ENCODE assay signal across 11 cellular contexts in the genomic region with DNA sequence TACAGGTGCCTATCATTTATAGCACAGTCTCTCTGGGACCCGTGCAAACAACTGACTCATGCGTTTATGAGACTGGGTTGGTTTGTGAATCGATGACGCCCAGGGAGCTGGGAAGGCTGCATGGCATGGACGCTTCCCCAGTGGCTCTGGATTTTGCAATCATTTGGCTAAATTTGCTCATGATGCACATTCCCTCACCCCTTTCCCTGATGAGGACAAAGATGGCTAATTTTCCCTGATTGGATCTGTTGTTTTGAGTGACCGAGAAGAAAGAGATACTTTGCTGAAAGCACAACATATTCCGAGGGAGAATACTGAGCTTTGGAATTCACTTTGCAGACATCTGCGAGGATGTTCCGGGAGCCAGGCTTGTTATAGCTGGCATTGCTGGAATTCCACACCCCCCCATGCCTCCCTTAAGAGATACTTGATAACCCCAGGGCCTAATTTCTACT. TPM values are rescaled to one million over a fixed set of nuclear protein-coding genes. Genes with fewer than 3 reads are reported as not detected.
DNase-seq lines count a peak whose midpoint lies in the region; ATAC-seq, FAIRE-seq and TF ChIP-seq lines count a peak whose summit lies in the region.
"Had no signal": no experiment of that assay in that cellular context is flagged by ENCODE, and none has a peak within 500 bp of the region (broad histone marks: within the 10 kb centered on the region; RNA-seq: fewer than 3 reads in every experiment).

No MANE protein-coding gene starts in this region.

- dilution Hi-C loops in mammary epithelial cell (cut with HindIII; ENCODE audit: low sequenced_read_pairs): no loop called here
- dilution Hi-C loops in keratinocyte (cut with MboI; ENCODE audit: extremely low pct_ligation_motif_present, low sequenced_read_pairs): no loop called here

- no peak for TF ChIP-seq CTCF in mammary epithelial cell (conservative IDR thresholded peaks at IDR 0.05 in 1 of 2, IDR thresholded peaks at IDR 0.05 in 1 of 2; ENCODE audit: extremely low read depth in 1 of 2, insufficient read depth in 1 of 2, low read depth in 1 of 2, low read length in 2 of 2)
- TF ChIP-seq CTCF in keratinocyte (optimal IDR thresholded peaks at IDR 0.05 in 1 of 3, IDR thresholded peaks at IDR 0.05 in 1 of 3, conservative IDR thresholded peaks at IDR 0.05 in 1 of 3; ENCODE audit: extremely low read depth in 1 of 3, insufficient read depth in 2 of 3, low read length in 3 of 3): no peak
- no peak for TF ChIP-seq CTCF in tibial artery (IDR thresholded peaks at IDR 0.05)

- BruUV-seq in mammary epithelial cell (replicated peaks; lab: Mats Ljungman, UMichigan): no TSS peak

- H2AFZ ChIP-seq in mammary epithelial cell (ENCODE audit: low read depth, low read length) (peak overlapping the region; percentile 78), keratinocyte (ENCODE audit: control insufficient read depth, low read length) (peak overlapping the region; percentile 78)

- H3K4me1 ChIP-seq in HUES48 (ENCODE audit: control insufficient read depth, insufficient read depth, low read length) (peaks cover 36% of the 10 kb centered on the region), mammary epithelial cell (ENCODE audit: insufficient read depth, low read length) (peaks cover 6% of the 10 kb centered on the region), keratinocyte (ENCODE audit: control insufficient read depth, extremely low read depth, insufficient read depth, low read length) (peaks cover 8% of the 10 kb centered on the region), tibial artery (peaks cover 0 to 15% (median 6%) of the 10 kb centered on the region in 4 donors)

- H3K79me2 ChIP-seq in mammary epithelial cell (ENCODE audit: insufficient read depth, low read length): no peaks in the 10 kb centered on the region
- H3K79me2 ChIP-seq in keratinocyte (ENCODE audit: control insufficient read depth, insufficient read depth, low read length): no peaks in the 10 kb centered on the region

- no peaks in the 10 kb centered on the region for H3K27me3 ChIP-seq in HUES48 (ENCODE audit: control insufficient read depth, insufficient read depth, low read length)
- H3K27me3 ChIP-seq in mammary epithelial cell (ENCODE audit: insufficient read depth, low read length): peaks cover under 1% of the 10 kb centered on the region
- no peaks in the 10 kb centered on the region for H3K27me3 ChIP-seq in keratinocyte (ENCODE audit: control insufficient read depth, extremely low read depth, insufficient read depth, low read length)
- H3K27me3 ChIP-seq in tibial artery: no peaks in the 10 kb centered on the region

- CTCF ChIA-PET in mammary epithelial cell (lab: Charles Lee; ENCODE audit: low non-redundant PET): interaction anchor here (0.6 kb wide), 1 partner anchor 100 kb away, joined by 6 read pairs; no protein-coding TSS in a partner anchor

- DNase-seq in mammary epithelial cell: peak; percentile 32
- DNase-seq in keratinocyte (ENCODE audit: low read depth, low spot score): no peak
- DNase-seq in tibial artery: peak in 1 of 2 donors; percentile 78
- no peak for DNase-seq in activated T-helper 2 cell treated with anti-CD3 and anti-CD28 coated beads, Interferon-gamma antibody, Interleukin-2, Interleukin-4, amounts not matched to agents 10 μg/mL and 5 μg/mL and 100 μg/mL, durations not matched to agents 14 hours and 24 hours and 36 hours (ENCODE audit: low spot score)
- DNase-seq in activated T-cell treated with anti-CD3 and anti-CD28 coated beads, Interleukin-2, amount 50 U/mL, for 1 hour: no peak
- DNase-seq in mesenteric fat pad (ENCODE audit: low spot score): no peak
- DNase-seq: NCI-H2171 treated with DMSO at 0.1 percent for 48 hours had no signal

- WGBS in mammary epithelial cell (ENCODE audit: low coverage, missing lambda C conversion rate): 10% methylated on average over 9 of the region's 9 CpGs

- no peaks in the 10 kb centered on the region for H3K36me3 Mint-ChIP-seq in activated T-helper 2 cell treated with anti-CD3 and anti-CD28 coated beads, Interferon-gamma antibody, Interleukin-2, Interleukin-4, amounts not matched to agents 10 μg/mL and 5 μg/mL and 100 μg/mL, durations not matched to agents 14 hours and 24 hours and 36 hours (ENCODE audit: low read depth)

- H3K9me3 ChIP-seq in HUES48 (ENCODE audit: control insufficient read depth, insufficient read depth, low read length): no peaks in the 10 kb centered on the region
- no peaks in the 10 kb centered on the region for H3K9me3 ChIP-seq in mammary epithelial cell (replicated peaks; ENCODE audit: insufficient read depth, low read length)
- no peaks in the 10 kb centered on the region for H3K9me3 ChIP-seq in keratinocyte (ENCODE audit: control insufficient read depth, low read depth, low read length)
- no peaks in the 10 kb centered on the region for H3K9me3 ChIP-seq in tibial artery

- ATAC-seq in GM18907 (IDR thresholded peaks at IDR 0.05; ENCODE audit: unreplicated experiment): no peak

- no peak overlapping the region for H3K4me3 Mint-ChIP-seq in activated T-helper 2 cell treated with anti-CD3 and anti-CD28 coated beads, Interferon-gamma antibody, Interleukin-2, Interleukin-4, amounts not matched to agents 10 μg/mL and 5 μg/mL and 100 μg/mL, durations not matched to agents 14 hours and 24 hours and 36 hours (ENCODE audit: low read depth)
- H3K4me3 Mint-ChIP-seq: activated T-helper 1 cell treated with anti-CD3 and anti-CD28 coated beads, Interleukin-12 subunit alpha, Interleukin-12 subunit beta, Interleukin-2, Interleukin-4 antibody, amounts not matched to agents 30 ng/mL and 10 ng/mL and 1 ng/mL, durations not matched to agents 14 hours and 24 hours and 36 hours had no signal

- peaks cover 2% of the 10 kb centered on the region for H3K9me1 ChIP-seq in keratinocyte (ENCODE audit: control insufficient read depth, extremely low read depth, insufficient read depth, low read length)

- no peaks in the 10 kb centered on the region for H3K9me3 Mint-ChIP-seq in activated T-helper 2 cell treated with anti-CD3 and anti-CD28 coated beads, Interferon-gamma antibody, Interleukin-2, Interleukin-4, amounts not matched to agents 10 μg/mL and 5 μg/mL and 100 μg/mL, durations not matched to agents 14 hours and 24 hours and 36 hours
- H3K9me3 Mint-ChIP-seq: activated T-helper 1 cell treated with anti-CD3 and anti-CD28 coated beads, Interleukin-12 subunit alpha, Interleukin-12 subunit beta, Interleukin-2, Interleukin-4 antibody, amounts not matched to agents 30 ng/mL and 10 ng/mL and 1 ng/mL, durations not matched to agents 14 hours and 24 hours and 36 hours had no signal

- intact Hi-C loops in mammary epithelial cell (cut with micrococcal nuclease) (no loop called here), tibial artery (cut with DNase I; ENCODE audit: low total_unique reads) (no loop called here)
- intact Hi-C loops in activated T-helper 2 cell treated with anti-CD3 and anti-CD28 coated beads, Interferon-gamma antibody, Interleukin-2, Interleukin-4, amounts not matched to agents 10 μg/mL and 5 μg/mL and 100 μg/mL, durations not matched to agents 14 hours and 24 hours and 36 hours (cut with micrococcal nuclease): no loop called here

- in situ Hi-C loops in mammary epithelial cell (cut with MboI; ENCODE audit: low sequenced_read_pairs in 2 of 2): no loop called here

- H3K4me3 ChIP-seq in HUES48 (ENCODE audit: low read depth, low read length) (no peak overlapping the region; the same call in 1 of the 2 replicates), mammary epithelial cell (replicated peaks in 1 of 3; ENCODE audit: insufficient read depth in 1 of 3, low read depth in 2 of 3, low read length in 3 of 3) (no peak overlapping the region), keratinocyte (ENCODE audit: control insufficient read depth in 2 of 3, extremely low read depth in 1 of 3, insufficient read depth in 2 of 3, low read depth in 1 of 3, low read length in 3 of 3) (no peak overlapping the region), tibial artery (no peak overlapping the region)

- H3K4me1 Mint-ChIP-seq in activated T-helper 2 cell treated with anti-CD3 and anti-CD28 coated beads, Interferon-gamma antibody, Interleukin-2, Interleukin-4, amounts not matched to agents 10 μg/mL and 5 μg/mL and 100 μg/mL, durations not matched to agents 14 hours and 24 hours and 36 hours (ENCODE audit: low read depth): no peaks in the 10 kb centered on the region

- H3K4me2 ChIP-seq in mammary epithelial cell (ENCODE audit: insufficient read depth, low read depth, low read length) (peak overlapping the region; percentile 20), keratinocyte (ENCODE audit: control insufficient read depth, extremely low read depth, insufficient read depth, low read depth, low read length) (peak overlapping the region; percentile 62)

- no peak overlapping the region for H3K27ac Mint-ChIP-seq in activated T-helper 2 cell treated with anti-CD3 and anti-CD28 coated beads, Interferon-gamma antibody, Interleukin-2, Interleukin-4, amounts not matched to agents 10 μg/mL and 5 μg/mL and 100 μg/mL, durations not matched to agents 14 hours and 24 hours and 36 hours
- H3K27ac Mint-ChIP-seq: activated T-helper 1 cell treated with anti-CD3 and anti-CD28 coated beads, Interleukin-12 subunit alpha, Interleukin-12 subunit beta, Interleukin-2, Interleukin-4 antibody, amounts not matched to agents 30 ng/mL and 10 ng/mL and 1 ng/mL, durations not matched to agents 14 hours and 24 hours and 36 hours had no signal

- H3K27ac ChIP-seq in HUES48 (ENCODE audit: low read depth, low read length) (peak overlapping the region; percentile 37), mammary epithelial cell (ENCODE audit: insufficient read depth, low read depth, low read length) (no peak overlapping the region), keratinocyte (ENCODE audit: control insufficient read depth, insufficient read depth, low read length) (no peak overlapping the region), tibial artery (peak overlapping the region; percentile 50 to 51)

- H3K27me3 Mint-ChIP-seq in activated T-helper 2 cell treated with anti-CD3 and anti-CD28 coated beads, Interferon-gamma antibody, Interleukin-2, Interleukin-4, amounts not matched to agents 10 μg/mL and 5 μg/mL and 100 μg/mL, durations not matched to agents 14 hours and 24 hours and 36 hours (ENCODE audit: low read depth): peaks cover 2% of the 10 kb centered on the region

- no peaks in the 10 kb centered on the region for H4K20me1 ChIP-seq in mammary epithelial cell (ENCODE audit: insufficient read depth, low read length)
- H4K20me1 ChIP-seq in keratinocyte (ENCODE audit: control insufficient read depth, extremely low read depth, insufficient read depth, low read length): no peaks in the 10 kb centered on the region

- FAIRE-seq in keratinocyte (lab: Jason Lieb, UNC): peak; percentile 5

- H3K9ac ChIP-seq in HUES48 (ENCODE audit: low read depth, low read length) (no peak overlapping the region), mammary epithelial cell (ENCODE audit: insufficient read depth, low read length) (no peak overlapping the region), keratinocyte (ENCODE audit: control insufficient read depth, extremely low read depth, insufficient read depth, low read length) (no peak overlapping the region)

- H3K36me3 ChIP-seq in HUES48 (ENCODE audit: control insufficient read depth, insufficient read depth, low read length): no peaks in the 10 kb centered on the region
- H3K36me3 ChIP-seq in mammary epithelial cell (ENCODE audit: insufficient read depth, low read length): no peaks in the 10 kb centered on the region
- no peaks in the 10 kb centered on the region for H3K36me3 ChIP-seq in keratinocyte (ENCODE audit: control insufficient read depth in 2 of 2, extremely low read depth in 1 of 2, insufficient read depth in 2 of 2, low read length in 2 of 2)
- no peaks in the 10 kb centered on the region for H3K36me3 ChIP-seq in tibial artery

RNA-seq across cellular contexts. Expression of a gene that starts 51.1 kb away (rescaled TPM):
- total RNA-seq in mammary epithelial cell: 1 to 10 TPM in 1 of 2 donors, under 1 TPM in 1; 0.07 to 1.2 TPM
- polyA plus RNA-seq in mammary epithelial cell: 0.02 TPM
- polyA minus RNA-seq in mammary epithelial cell: not detected
- polyA plus RNA-seq in keratinocyte: 0.05 to 0.09 TPM (median 0.07 TPM) in 3 replicates
- 0.75 TPM for polyA plus RNA-seq in keratinocyte (2011; ENCODE audit: low read depth)
- 0.04 and 0.09 TPM in 2 replicates for polyA plus RNA-seq in keratinocyte (2011; cell fraction: cytosol; rRNA removed)
- 0.15 and 0.16 TPM in 2 replicates for polyA plus RNA-seq in keratinocyte (2011; cell fraction: nucleus; rRNA removed)
- polyA plus RNA-seq in keratinocyte (2012; ENCODE audit: low replicate concordance): 0.08 and 0.47 TPM in 2 replicates
- 0.03 to 0.07 TPM in 2 of 3 replicates, not detected in the other for polyA minus RNA-seq in keratinocyte
- polyA minus RNA-seq in keratinocyte (2011; cell fraction: cytosol; rRNA and poly(A)+ RNA removed): not detected
- 0.11 and 0.16 TPM in 2 replicates for polyA minus RNA-seq in keratinocyte (2011; cell fraction: nucleus; rRNA and poly(A)+ RNA removed)
- not detected in 2 replicates for total RNA-seq in activated T-helper 2 cell treated with anti-CD3 and anti-CD28 coated beads, Interferon-gamma antibody, Interleukin-2, Interleukin-4, amounts not matched to agents 10 μg/mL and 5 μg/mL and 100 μg/mL, durations not matched to agents 14 hours and 24 hours and 36 hours
- 2.4 TPM for total RNA-seq in mesenteric fat pad
- total RNA-seq: activated T-helper 1 cell treated with anti-CD3 and anti-CD28 coated beads, Interleukin-12 subunit alpha, Interleukin-12 subunit beta, Interleukin-2, Interleukin-4 antibody, amounts not matched to agents 30 ng/mL and 10 ng/mL and 1 ng/mL, durations not matched to agents 14 hours and 24 hours and 36 hours; T-helper 2 cell treated with Interferon-gamma antibody and Interleukin-4, amounts not matched to agents 100 ng/mL and 5 ng/mL, for 36 hours had no signal

Comparison
In these comparisons a context has a peak if more than half of its experiments do, and no peak if none do; other contexts are left out.
1. H3K27ac ChIP-seq: peak in HUES48 (single experiment) and tibial artery (2 of 2); none in mammary epithelial cell (single experiment) and keratinocyte (single experiment).